In the genomic region with DNA sequence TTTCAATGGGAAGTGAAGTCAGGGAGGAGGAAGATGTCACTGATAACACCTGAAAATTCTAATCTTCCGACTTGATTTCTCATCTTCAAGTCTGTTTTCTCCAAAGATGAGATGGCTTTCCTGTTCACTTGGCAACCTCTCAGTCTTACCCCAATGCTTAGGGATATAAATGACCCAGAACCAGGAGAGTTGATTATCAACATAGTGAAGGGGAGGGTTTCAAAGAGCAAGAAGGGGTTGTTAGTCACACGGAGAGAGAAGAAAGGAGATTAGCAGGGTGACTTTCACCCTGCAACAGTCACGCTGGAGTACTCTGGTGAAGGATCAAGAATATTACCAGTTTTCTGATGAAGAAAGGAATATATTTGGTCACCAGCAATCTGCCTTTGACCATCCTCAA, we compare ENCODE assay signal across 18 cellular contexts. TPM values are rescaled to one million over a fixed set of nuclear protein-coding genes. Genes with fewer than 3 reads are reported as not detected.
DNase-seq lines count a peak whose midpoint lies in the region; ATAC-seq, FAIRE-seq and TF ChIP-seq lines count a peak whose summit lies in the region.
"Had no signal": no experiment of that assay in that cellular context is flagged by ENCODE, and none has a peak within 500 bp of the region (broad histone marks: within the 10 kb centered on the region; RNA-seq: fewer than 3 reads in every experiment).

Gene TMEM52B, plus strand, starts transcription at position 267 of the 400 bp plus-strand sequence. CDS start 543 bp downstream, outside the sequence.

- peaks cover 46% of the 10 kb centered on the region for H3K4me1 Mint-ChIP-seq in Caco-2 (ENCODE audit: low read depth, unreplicated experiment)
- peaks cover 7% of the 10 kb centered on the region for H3K4me1 Mint-ChIP-seq in activated T-cell treated with anti-CD3 and anti-CD28 coated beads, Interleukin-2, amount 50 U/mL, for 72 hours (ENCODE audit: low read depth)
- H3K4me1 Mint-ChIP-seq in activated CD4-positive, alpha-beta T cell treated with anti-CD3 and anti-CD28 coated beads for 36 hours = no peaks in the 10 kb centered on the region
- H3K4me1 Mint-ChIP-seq: CD4-positive, alpha-beta memory T cell had no signal

- no TSS peak for BruUV-seq in Caco-2 (replicated peaks; lab: Mats Ljungman, UMichigan)

- H3K4me2 ChIP-seq in neuronal stem cell (ENCODE audit: insufficient read depth, low read length, poor library complexity, severe bottlenecking) = no peak within 1 kb of the TSS
- H3K4me2 ChIP-seq in osteoblast (ENCODE audit: insufficient read depth, low read length) = no peak within 1 kb of the TSS

- H3K27ac ChIP-seq in foreskin keratinocyte (peak within 1 kb of the TSS; percentile 17), neuronal stem cell (replicated peaks; ENCODE audit: low read length) (no peak within 1 kb of the TSS), osteoblast (ENCODE audit: low read depth, low read length) (no peak within 1 kb of the TSS)
- H3K27ac ChIP-seq: RWPE1, SJCRH30 had no signal

- WGBS in neuronal stem cell (ENCODE audit: extremely low coverage in 2 of 2, insufficient read length in 2 of 2, insufficient replicate concordance in 1 of 2), 2 donors = no CpG with 5 or more reads among the region's 3 CpGs

- H3K4me3 ChIP-seq in Caco-2 (ENCODE audit: low read depth, low read length) (no peak within 1 kb of the TSS), neuronal stem cell (ENCODE audit: low read length in 2 of 2) (no peak within 1 kb of the TSS), osteoblast (ENCODE audit: insufficient read depth, low read length) (no peak within 1 kb of the TSS)
- H3K4me3 ChIP-seq: SJCRH30 had no signal

- no peaks in the 10 kb centered on the region for H3K9me3 Mint-ChIP-seq in Caco-2 (ENCODE audit: unreplicated experiment)
- no peaks in the 10 kb centered on the region for H3K9me3 Mint-ChIP-seq in activated T-cell treated with anti-CD3 and anti-CD28 coated beads, Interleukin-2, amount 50 U/mL, for 72 hours
- no peaks in the 10 kb centered on the region for H3K9me3 Mint-ChIP-seq in activated CD4-positive, alpha-beta T cell treated with anti-CD3 and anti-CD28 coated beads for 36 hours (ENCODE audit: low read depth)
- H3K9me3 Mint-ChIP-seq: CD4-positive, alpha-beta memory T cell had no signal

- no peaks in the 10 kb centered on the region for H3K9me3 ChIP-seq in Caco-2
- H3K9me3 ChIP-seq in neuronal stem cell (replicated peaks in 1 of 2; ENCODE audit: control insufficient read depth in 2 of 2, insufficient read depth in 1 of 2, low read depth in 1 of 2, low read length in 2 of 2) = no peaks in the 10 kb centered on the region
- H3K9me3 ChIP-seq in osteoblast (ENCODE audit: low read depth, low read length) = no peaks in the 10 kb centered on the region
- H3K9me3 ChIP-seq: BE2C, SJCRH30 had no signal

- ATAC-seq in foreskin keratinocyte = no peak
- no peak for ATAC-seq in activated T-cell treated with anti-CD3 and anti-CD28 coated beads, Interleukin-2, amount 50 U/mL, for 72 hours (replicated peaks in 1 of 2)
- no peak for ATAC-seq in activated CD4-positive, alpha-beta T cell treated with anti-CD3 and anti-CD28 coated beads for 36 hours

- FAIRE-seq in RCC 7860 (lab: Jason Lieb, UNC) = no peak

- no peak within 1 kb of the TSS for H2BK15ac ChIP-seq in neuronal stem cell (ENCODE audit: low read length)

- CTCF ChIA-PET in Caco-2 (lab: Charles Lee) = interaction anchor here (1.3 kb wide), 1 partner anchor 11 kb away, joined by 3 read pairs; no protein-coding TSS in a partner anchor
- CTCF ChIA-PET in activated CD4-positive, alpha-beta T cell treated with anti-CD3 and anti-CD28 coated beads for 36 hours (lab: Charles Lee) = interaction anchor here (0.6 kb wide), 1 partner anchor 16 kb away, joined by 3 read pairs; no protein-coding TSS in a partner anchor

- H3K14ac ChIP-seq in neuronal stem cell (ENCODE audit: low read length) = no peak within 1 kb of the TSS

- H3K4me3 Mint-ChIP-seq in Caco-2 (ENCODE audit: unreplicated experiment) = peak within 1 kb of the TSS; percentile 34
- H3K4me3 Mint-ChIP-seq in activated T-cell treated with anti-CD3 and anti-CD28 coated beads, Interleukin-2, amount 50 U/mL, for 72 hours = no peak within 1 kb of the TSS
- H3K4me3 Mint-ChIP-seq in activated CD4-positive, alpha-beta T cell treated with anti-CD3 and anti-CD28 coated beads for 36 hours = no peak within 1 kb of the TSS
- H3K4me3 Mint-ChIP-seq: CD4-positive, alpha-beta memory T cell had no signal

- no peak within 1 kb of the TSS for H3K4ac ChIP-seq in neuronal stem cell (ENCODE audit: low read length)

- H3K9ac ChIP-seq in neuronal stem cell (ENCODE audit: low read depth, low read length, poor library complexity) = no peak within 1 kb of the TSS

- TF ChIP-seq CTCF in Caco-2 (IDR thresholded peaks at IDR 0.05; ENCODE audit: insufficient read depth in 1 of 2, low read depth in 1 of 2, low read length in 1 of 2, severe bottlenecking in 1 of 2, unreplicated experiment in 1 of 2) = no peak
- no peak for TF ChIP-seq CTCF in foreskin keratinocyte (conservative IDR thresholded peaks at IDR 0.05)
- TF ChIP-seq CTCF in osteoblast (IDR thresholded peaks at IDR 0.05; ENCODE audit: extremely low read depth, low read depth, low read length) = no peak

- peaks cover 82% of the 10 kb centered on the region for H3K4me1 ChIP-seq in Caco-2
- peaks cover 46% of the 10 kb centered on the region for H3K4me1 ChIP-seq in foreskin keratinocyte
- H3K4me1 ChIP-seq in neuronal stem cell (ENCODE audit: control insufficient read depth in 2 of 2, insufficient read depth in 1 of 2, low read depth in 1 of 2, low read length in 2 of 2) = no peaks in the 10 kb centered on the region
- peaks cover 12% of the 10 kb centered on the region for H3K4me1 ChIP-seq in osteoblast (ENCODE audit: insufficient read depth, low read length)
- H3K4me1 ChIP-seq: BE2C, SJCRH30 had no signal

- intact Hi-C loops in Caco-2 (cut with micrococcal nuclease; ENCODE audit: unreplicated experiment) = no loop called here
- intact Hi-C loops in activated CD4-positive, alpha-beta T cell treated with anti-CD3 and anti-CD28 coated beads for 36 hours (cut with DNase I, micrococcal nuclease) = no loop called here

- H2AK5ac ChIP-seq in neuronal stem cell (ENCODE audit: low read depth, low read length) = no peak within 1 kb of the TSS

- H3K23ac ChIP-seq in neuronal stem cell (ENCODE audit: low read depth, low read length, poor library complexity) = no peak within 1 kb of the TSS

- peak within 1 kb of the TSS; percentile 35 for H2AFZ ChIP-seq in neuronal stem cell (ENCODE audit: low read length)
- no peak within 1 kb of the TSS for H2AFZ ChIP-seq in osteoblast (ENCODE audit: low read length)

- no peaks in the 10 kb centered on the region for H3K27me3 Mint-ChIP-seq in Caco-2 (ENCODE audit: insufficient read depth, unreplicated experiment)
- peaks cover 32% of the 10 kb centered on the region for H3K27me3 Mint-ChIP-seq in activated T-cell treated with anti-CD3 and anti-CD28 coated beads, Interleukin-2, amount 50 U/mL, for 72 hours (ENCODE audit: low read depth)
- peaks cover 15% of the 10 kb centered on the region for H3K27me3 Mint-ChIP-seq in activated CD4-positive, alpha-beta T cell treated with anti-CD3 and anti-CD28 coated beads for 36 hours

- peaks cover 4% of the 10 kb centered on the region for H3K36me3 Mint-ChIP-seq in Caco-2 (ENCODE audit: insufficient read depth, unreplicated experiment)
- no peaks in the 10 kb centered on the region for H3K36me3 Mint-ChIP-seq in activated T-cell treated with anti-CD3 and anti-CD28 coated beads, Interleukin-2, amount 50 U/mL, for 72 hours (ENCODE audit: insufficient read depth in 2 of 2)
- H3K36me3 Mint-ChIP-seq in activated CD4-positive, alpha-beta T cell treated with anti-CD3 and anti-CD28 coated beads for 36 hours (ENCODE audit: low read depth) = no peaks in the 10 kb centered on the region
- H3K36me3 Mint-ChIP-seq: CD4-positive, alpha-beta memory T cell had no signal

- H3K79me2 ChIP-seq in osteoblast (ENCODE audit: insufficient read depth, low read length) = no peaks in the 10 kb centered on the region

- H3K18ac ChIP-seq in neuronal stem cell (ENCODE audit: low read length) = no peak within 1 kb of the TSS

- H3K27ac Mint-ChIP-seq in Caco-2 (ENCODE audit: unreplicated experiment) = peak within 1 kb of the TSS; percentile 29
- H3K27ac Mint-ChIP-seq in activated T-cell treated with anti-CD3 and anti-CD28 coated beads, Interleukin-2, amount 50 U/mL, for 72 hours = no peak within 1 kb of the TSS
- H3K27ac Mint-ChIP-seq in activated CD4-positive, alpha-beta T cell treated with anti-CD3 and anti-CD28 coated beads for 36 hours = no peak within 1 kb of the TSS
- H3K27ac Mint-ChIP-seq: CD4-positive, alpha-beta memory T cell had no signal

- no peak within 1 kb of the TSS for H2BK12ac ChIP-seq in neuronal stem cell (ENCODE audit: low read length)

- no peak within 1 kb of the TSS for H4K91ac ChIP-seq in neuronal stem cell (ENCODE audit: low read depth, low read length, poor library complexity)

- H4K20me1 ChIP-seq in osteoblast (ENCODE audit: insufficient read depth, low read length) = no peaks in the 10 kb centered on the region

- no peak within 1 kb of the TSS for H2BK5ac ChIP-seq in neuronal stem cell (ENCODE audit: low read length)

- H2BK120ac ChIP-seq in neuronal stem cell (ENCODE audit: low read depth, low read length) = no peak within 1 kb of the TSS

- POLR2A ChIA-PET in Caco-2 (lab: Charles Lee) = no interaction called here
- POLR2A ChIA-PET in activated CD4-positive, alpha-beta T cell treated with anti-CD3 and anti-CD28 coated beads for 36 hours (lab: Charles Lee) = no interaction called here

- H3K36me3 ChIP-seq in Caco-2 (ENCODE audit: control insufficient read depth, insufficient read depth, low read length) = no peaks in the 10 kb centered on the region
- H3K36me3 ChIP-seq in neuronal stem cell (replicated peaks in 1 of 2; ENCODE audit: control insufficient read depth in 2 of 2, insufficient read depth in 2 of 2, low read length in 2 of 2) = no peaks in the 10 kb centered on the region
- H3K36me3 ChIP-seq in osteoblast (ENCODE audit: insufficient read depth, low read length) = no peaks in the 10 kb centered on the region
- H3K36me3 ChIP-seq: BE2C, SJCRH30 had no signal

- DNase-seq in Caco-2 = no peak
- DNase-seq in RCC 7860 (ENCODE audit: low spot score) = peak; percentile 42
- no peak for DNase-seq in foreskin keratinocyte
- DNase-seq in neuronal stem cell (ENCODE audit: low spot score) = no peak
- DNase-seq in activated CD4-positive, alpha-beta T cell treated with anti-CD3 and anti-CD28 coated beads, Interleukin-2, amount 50 U/mL, for 4 hours = no peak
- DNase-seq in activated T-cell treated with anti-CD3 and anti-CD28 coated beads, Interleukin-2, amount 50 U/mL, for 72 hours = no peak
- no peak for DNase-seq in activated CD4-positive, alpha-beta T cell treated with anti-CD3 and anti-CD28 coated beads for 36 hours
- DNase-seq in osteoblast (ENCODE audit: insufficient read length, low spot score, missing footprints) = no peak
- DNase-seq: BE2C; CD4-positive, alpha-beta memory T cell; DMS79; GOT3; KBM-7; NCI-H1417 treated with DMSO at 0.1 percent for 48 hours; NCI-H1930; NCI-H526 treated with DMSO at 0.1 percent for 48 hours; SJCRH30 had no signal

- no peaks in the 10 kb centered on the region for H3K79me1 ChIP-seq in neuronal stem cell (ENCODE audit: low read depth, low read length)

- H4K8ac ChIP-seq in neuronal stem cell (ENCODE audit: low read depth, low read length) = no peak within 1 kb of the TSS

- no peaks in the 10 kb centered on the region for H3K27me3 ChIP-seq in Caco-2 (replicated peaks; ENCODE audit: control insufficient read depth, insufficient read depth, low read length)
- no peaks in the 10 kb centered on the region for H3K27me3 ChIP-seq in foreskin keratinocyte
- H3K27me3 ChIP-seq in neuronal stem cell (ENCODE audit: control insufficient read depth in 3 of 3, insufficient read depth in 3 of 3, low read depth in 1 of 3, low read length in 3 of 3) = peaks cover 0 to 12% (median 0%) of the 10 kb centered on the region in 3 experiments
- peaks cover 3% of the 10 kb centered on the region for H3K27me3 ChIP-seq in osteoblast (ENCODE audit: insufficient read depth, low read length)

RNA-seq across cellular contexts. Expression of gene TMEM52B, which starts in this region (rescaled TPM):
- total RNA-seq in Caco-2 (2022) (41.8 and 46.0 TPM in 2 replicates), foreskin keratinocyte (not detected in 2 replicates), osteoblast (not detected in 2 replicates)
- polyA plus RNA-seq in foreskin keratinocyte = not detected in 2 replicates
- polyA plus RNA-seq in neuronal stem cell (2013, experiment 1 of 2) = not detected
- not detected for polyA plus RNA-seq in neuronal stem cell (2013, experiment 2 of 2)
- not detected for total RNA-seq in activated T-cell treated with anti-CD3 and anti-CD28 coated beads, Interleukin-2, amount 50 U/mL, for 72 hours
- total RNA-seq in activated CD4-positive, alpha-beta T cell treated with anti-CD3 and anti-CD28 coated beads for 36 hours = not detected
- total RNA-seq: CD4-positive, alpha-beta memory T cell; SJCRH30 had no signal
- polyA plus RNA-seq: CD4-positive, alpha-beta memory T cell had no signal

Comparison
In these comparisons a context has a peak if more than half of its experiments do, and no peak if none do; other contexts are left out.
1. RNA of gene TMEM52B (total RNA-seq): 41.8 to 46.0 TPM in Caco-2; not detected in activated CD4-positive, alpha-beta T cell treated with anti-CD3 and anti-CD28 coated beads for 36 hours, not detected in activated T-cell treated with anti-CD3 and anti-CD28 coated beads, Interleukin-2, amount 50 U/mL, for 72 hours, not detected in foreskin keratinocyte and not detected in osteoblast; every median in the first group is over 10 times any median in the second.